Comparison of ENCODE assay signal across 18 cellular contexts in genomic region chr1:150626150-150626549, GRCh38. TPM values are rescaled to one million over a fixed set of nuclear protein-coding genes. Genes with fewer than 3 reads are reported as not detected.
A peak's percentile ranks its signal among the peaks of the same experiment; 100 is the strongest.
DNase-seq lines count a peak whose midpoint lies in the region; ATAC-seq and TF ChIP-seq lines count a peak whose summit lies in the region.
"Had no signal": no experiment of that assay in that cellular context is flagged by ENCODE, and none has a peak within 500 bp of the region (broad histone marks: within the 10 kb centered on the region; RNA-seq: fewer than 3 reads in every experiment).

No MANE protein-coding gene starts in this region.

- no peak overlapping the region for H3K4ac ChIP-seq in mesendoderm (ENCODE audit: low read depth, low read length)

- H3K27ac ChIP-seq in angular gyrus (ENCODE audit: low read depth, low read length) (peak overlapping the region; percentile 37), mesendoderm (ENCODE audit: low read depth, low read length) (no peak overlapping the region), vagina (peak overlapping the region; percentile 53)
- H3K27ac ChIP-seq: BLaER1 had no signal

- H3K79me2 ChIP-seq in mesendoderm (ENCODE audit: control insufficient read depth, insufficient read depth, low read length), result peaks cover 29% of the 10 kb centered on the region

- H3K56ac ChIP-seq in mesendoderm (ENCODE audit: low read length), result peak overlapping the region; percentile 40

- H3K9ac ChIP-seq in mesendoderm (ENCODE audit: low read length), result peak overlapping the region; percentile 31
- H3K9ac ChIP-seq: BLaER1 had no signal

- no peaks in the 10 kb centered on the region for H3K9me3 Mint-ChIP-seq in stimulated activated naive CD8-positive, alpha-beta T cell treated with anti-CD3 and anti-CD28 coated beads, Interleukin-15, amount 100 ng/mL, for 72 hours
- no peaks in the 10 kb centered on the region for H3K9me3 Mint-ChIP-seq in mesothelial cell of epicardium
- H3K9me3 Mint-ChIP-seq: central memory CD8-positive, alpha-beta T cell had no signal

- no peak overlapping the region for H3K4me3 Mint-ChIP-seq in stimulated activated naive CD8-positive, alpha-beta T cell treated with anti-CD3 and anti-CD28 coated beads, Interleukin-15, amount 100 ng/mL, for 72 hours
- no peak overlapping the region for H3K4me3 Mint-ChIP-seq in mesothelial cell of epicardium
- H3K4me3 Mint-ChIP-seq: central memory CD8-positive, alpha-beta T cell had no signal

- H4K5ac ChIP-seq in mesendoderm (ENCODE audit: low read length), result no peak overlapping the region

- H3K4me1 ChIP-seq in mesendoderm (ENCODE audit: control insufficient read depth, low read depth, low read length), result peaks cover 1% of the 10 kb centered on the region
- peaks cover 76% of the 10 kb centered on the region for H3K4me1 ChIP-seq in vagina
- H3K4me1 ChIP-seq in mucosa of descending colon (ENCODE audit: low read depth), result peaks cover 26% of the 10 kb centered on the region

- H3K4me2 ChIP-seq in mesendoderm (ENCODE audit: low read length), result no peak overlapping the region
- H3K4me2 ChIP-seq: BLaER1 had no signal

- WGBS in mesendoderm (ENCODE audit: extremely low coverage, insufficient coverage, low lambda C conversion rate), result no CpG with 5 or more reads among the region's 2 CpGs

- no peaks in the 10 kb centered on the region for H3K27me3 Mint-ChIP-seq in stimulated activated naive CD8-positive, alpha-beta T cell treated with anti-CD3 and anti-CD28 coated beads, Interleukin-15, amount 100 ng/mL, for 72 hours
- H3K27me3 Mint-ChIP-seq in mesothelial cell of epicardium (ENCODE audit: low read depth), result no peaks in the 10 kb centered on the region
- H3K27me3 Mint-ChIP-seq: central memory CD8-positive, alpha-beta T cell; progenitor cell of endocrine pancreas had no signal

- H3K36me3 ChIP-seq in mesendoderm (ENCODE audit: control insufficient read depth, insufficient read depth, low read length) (peaks cover 9% of the 10 kb centered on the region), vagina (peaks cover 0 to 38% of the 10 kb centered on the region in 2 donors), mucosa of descending colon (ENCODE audit: low read depth) (peaks cover 7% of the 10 kb centered on the region)

- H3K4me3 ChIP-seq in mesendoderm (ENCODE audit: low read length) (no peak overlapping the region), vagina (no peak overlapping the region), mucosa of descending colon (no peak overlapping the region)
- H3K4me3 ChIP-seq: BLaER1 had no signal

- H3K27ac Mint-ChIP-seq in stimulated activated naive CD8-positive, alpha-beta T cell treated with anti-CD3 and anti-CD28 coated beads, Interleukin-15, amount 100 ng/mL, for 72 hours, result no peak overlapping the region
- no peak overlapping the region for H3K27ac Mint-ChIP-seq in mesothelial cell of epicardium
- H3K27ac Mint-ChIP-seq: progenitor cell of endocrine pancreas had no signal

- no peak overlapping the region for H2AK5ac ChIP-seq in mesendoderm (ENCODE audit: low read length)

- H2BK15ac ChIP-seq in mesendoderm (replicated peaks; ENCODE audit: low read depth), result no peak overlapping the region

- no peak overlapping the region for H3K18ac ChIP-seq in mesendoderm (ENCODE audit: low read length)

- TF ChIP-seq POLR2A in vagina (IDR thresholded peaks at IDR 0.05), result no peak

- ATAC-seq in stimulated activated naive CD8-positive, alpha-beta T cell treated with anti-CD3 and anti-CD28 coated beads, Interleukin-15, Interleukin-2, amounts not matched to agents 100 U/mL and 50 U/mL, for 24 hours, result no peak
- no peak for ATAC-seq in stimulated activated naive CD8-positive, alpha-beta T cell treated with anti-CD3 and anti-CD28 coated beads, Interleukin-15, amount 100 ng/mL, for 72 hours
- ATAC-seq in mucosa of descending colon, result no peak

- H2BK120ac ChIP-seq in mesendoderm (ENCODE audit: low read depth, low read length), result no peak overlapping the region

- H3K36me3 Mint-ChIP-seq in mesothelial cell of epicardium, result peaks cover 37% of the 10 kb centered on the region

- no peak overlapping the region for H3K23ac ChIP-seq in mesendoderm (ENCODE audit: low read length)

- H3K27me3 ChIP-seq in mesendoderm (ENCODE audit: insufficient read depth, low read length, poor library complexity), result no peaks in the 10 kb centered on the region
- H3K27me3 ChIP-seq in vagina, result no peaks in the 10 kb centered on the region
- H3K27me3 ChIP-seq: BLaER1 had no signal

- H3K4me1 Mint-ChIP-seq in stimulated activated naive CD8-positive, alpha-beta T cell treated with anti-CD3 and anti-CD28 coated beads, Interleukin-15, amount 100 ng/mL, for 72 hours, result peaks cover 57% of the 10 kb centered on the region
- peaks cover 17% of the 10 kb centered on the region for H3K4me1 Mint-ChIP-seq in mesothelial cell of epicardium

- DNase-seq in stimulated activated naive CD8-positive, alpha-beta T cell treated with anti-CD3 and anti-CD28 coated beads, Interleukin-15, Interleukin-2, amounts not matched to agents 100 U/mL and 50 U/mL, for 24 hours, result peak; percentile 56
- no peak for DNase-seq in stimulated activated naive CD8-positive, alpha-beta T cell treated with anti-CD3 and anti-CD28 coated beads, Interleukin-15, amount 100 ng/mL, for 72 hours
- DNase-seq in mesendoderm, result no peak
- no peak for DNase-seq in vagina (ENCODE audit: extremely low spot score in 2 of 2)
- DNase-seq in mesothelial cell of epicardium (ENCODE audit: low spot score in 2 of 2, unreplicated experiment in 2 of 2), result no peak
- no peak for DNase-seq in mucosa of descending colon
- DNase-seq in kidney glomerular epithelial cell (lab: John Stamatoyannopoulos, UW), result no peak
- DNase-seq: DMS79 treated with DMSO at 0.1 percent for 48 hours, erythroblast, KBM-7, NCI-H1436, NCI-H69, Right ventricle myocardium superior, T1000 had no signal

- H2BK5ac ChIP-seq in mesendoderm (ENCODE audit: low read length), result no peak overlapping the region

- H3K9me3 ChIP-seq in vagina, result no peaks in the 10 kb centered on the region
- H3K9me3 ChIP-seq in mucosa of descending colon, result no peaks in the 10 kb centered on the region
- H3K9me3 ChIP-seq: BLaER1 had no signal

- TF ChIP-seq CTCF in vagina (IDR thresholded peaks at IDR 0.05), result no peak
- no peak for TF ChIP-seq CTCF in mesothelial cell of epicardium (IDR thresholded peaks at IDR 0.05; ENCODE audit: unreplicated experiment)
- TF ChIP-seq CTCF in mucosa of descending colon (IDR thresholded peaks at IDR 0.05), result no peak

- H4K8ac ChIP-seq in mesendoderm (ENCODE audit: low read depth, low read length), result no peak overlapping the region

- peaks cover 11% of the 10 kb centered on the region for H3K79me1 ChIP-seq in mesendoderm (ENCODE audit: low read length)

- intact Hi-C loops in vagina (cut with DNase I), result loop anchor here (5.0 kb wide), 1 partner anchor 64 kb away; no protein-coding TSS in a partner anchor
- intact Hi-C loops in mucosa of descending colon (cut with DNase I, micrococcal nuclease), result loop anchor here in 1 of 2 donors (10.0 kb wide), 1 partner anchor 71 kb away; no protein-coding TSS in a partner anchor

RNA-seq across cellular contexts. Expression of gene ENSA, which starts 3.3 kb away (rescaled TPM):
- 201 TPM for polyA plus RNA-seq in mesendoderm (2013, experiment 1 of 2)
- 201 TPM for polyA plus RNA-seq in mesendoderm (2013, experiment 2 of 2)
- total RNA-seq in vagina (117 TPM), mesothelial cell of epicardium (115 to 117 TPM (median 117 TPM) in 3 replicates), mucosa of descending colon (100 to 1,000 TPM; 174 to 213 (median 194) TPM)

RNA-seq across cellular contexts. Expression of gene MCL1, which starts 46.7 kb away (rescaled TPM):
- 146 TPM for polyA plus RNA-seq in mesendoderm (2013, experiment 1 of 2)
- polyA plus RNA-seq in mesendoderm (2013, experiment 2 of 2), result 147 TPM
- total RNA-seq in vagina (181 TPM), mesothelial cell of epicardium (257 to 268 TPM (median 262 TPM) in 3 replicates), mucosa of descending colon (100 to 1,000 TPM; 221 to 258 (median 236) TPM)
